In the genomic region with DNA sequence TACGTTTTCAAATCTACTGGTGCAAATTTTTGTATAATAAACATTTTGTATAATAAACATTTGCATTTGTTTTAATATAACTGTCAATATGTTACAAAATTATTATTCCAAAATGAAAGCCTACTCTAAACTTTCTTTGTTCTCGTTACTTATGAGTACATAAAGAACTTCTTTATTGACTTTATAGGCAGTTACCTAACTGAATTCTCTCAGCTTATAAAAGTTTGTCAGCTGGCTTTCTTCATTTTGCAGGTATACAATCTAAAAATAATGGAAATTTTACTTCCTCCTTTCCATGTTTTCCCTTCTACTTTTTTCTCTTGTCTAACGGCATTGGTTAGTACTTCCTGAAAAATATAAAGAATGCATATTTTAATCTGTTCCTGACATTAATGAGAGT, we compare ENCODE assay signal across 29 cellular contexts.
"Had no signal": no experiment of that assay in that cellular context is flagged by ENCODE, and none has a peak within 500 bp of the region (broad histone marks: within the 10 kb centered on the region; RNA-seq: fewer than 3 reads in every experiment).

No MANE protein-coding gene starts in this region.

- H3K4me1 ChIP-seq: adrenal gland, body of pancreas, esophagus squamous epithelium, gastroesophageal sphincter had no signal

- H3K9me3 ChIP-seq: body of pancreas, esophagus squamous epithelium, gastroesophageal sphincter, heart right ventricle had no signal

- DNase-seq: activated CD4-positive, alpha-beta memory T cell treated with anti-CD3 and anti-CD28 coated beads for 36 hours; activated CD4-positive, alpha-beta T cell treated with anti-CD3 and anti-CD28 coated beads for 36 hours; activated CD4-positive, CD25-positive, alpha-beta regulatory T cell; activated CD4-positive, CD25-positive, alpha-beta regulatory T cell treated with anti-CD3 and anti-CD28 coated beads, Interleukin-2, amount 50 U/mL, for 72 hours; activated CD8-positive, alpha-beta memory T cell treated with anti-CD3 and anti-CD28 coated beads, Interleukin-2, amount 10 ng/mL, durations not matched to agents 7 days and 5 days; activated CD8-positive, alpha-beta memory T cell treated with anti-CD3 and anti-CD28 coated beads, Interleukin-2, amount 50 U/mL, for 4 hours; activated CD8-positive, alpha-beta T cell treated with anti-CD3 and anti-CD28 coated beads, Interleukin-2, amount 10 ng/mL, durations not matched to agents 7 days and 5 days; activated effector memory CD4-positive, alpha-beta T cell treated with anti-CD3 and anti-CD28 coated beads, Interleukin-2, amount 50 U/mL, for 16 hours; activated naive CD4-positive, alpha-beta T cell treated with anti-CD3 and anti-CD28 coated beads for 36 hours; activated naive CD8-positive, alpha-beta T cell treated with anti-CD3 and anti-CD28 coated beads for 36 hours; activated naive CD8-positive, alpha-beta T cell treated with anti-CD3 and anti-CD28 coated beads, Interleukin-2, amount 50 U/mL, for 24 hours; activated T-cell treated with anti-CD3 and anti-CD28 coated beads, Interleukin-2, amount 50 U/mL, for 1 hour; activated T-cell treated with anti-CD3 and anti-CD28 coated beads, Interleukin-2, amount 50 U/mL, for 48 hours; adrenal gland; amygdala; aorta; body of pancreas; caudate nucleus; cortex of kidney; dermis blood vessel endothelial cell; effector CD4-positive, alpha-beta T cell; esophagus squamous epithelium; foreskin melanocyte; heart right ventricle; T1000 had no signal

- H3K36me3 ChIP-seq: adrenal gland, gastroesophageal sphincter had no signal

- H3K4me3 ChIP-seq: adrenal gland, body of pancreas, esophagus squamous epithelium, gastroesophageal sphincter, heart right ventricle, hepatocyte had no signal

- FAIRE-seq: colon, endothelial cell of umbilical vein had no signal

- ATAC-seq: activated CD4-positive, alpha-beta T cell treated with anti-CD3 and anti-CD28 coated beads for 36 hours; activated CD8-positive, alpha-beta memory T cell treated with anti-CD3 and anti-CD28 coated beads, Interleukin-2, amount 10 ng/mL, durations not matched to agents 7 days and 5 days; activated CD8-positive, alpha-beta T cell treated with anti-CD3 and anti-CD28 coated beads, Interleukin-2, amount 10 ng/mL, durations not matched to agents 7 days and 5 days; activated naive CD8-positive, alpha-beta T cell treated with anti-CD3 and anti-CD28 coated beads, Interleukin-2, amount 50 U/mL, for 24 hours; body of pancreas; gastroesophageal sphincter; heart right ventricle had no signal
